ENCODE assay signal across 8 cellular contexts in genomic region chr13:101127741-101128353, GRCh38.
DNase-seq lines count a peak whose midpoint lies in the region; ATAC-seq, FAIRE-seq and TF ChIP-seq lines count a peak whose summit lies in the region.

No MANE protein-coding gene starts in this region.

- H3K4me2 ChIP-seq in mesendoderm (ENCODE audit: low read length): no peak overlapping the region

- H3K27ac ChIP-seq in dorsolateral prefrontal cortex (no peak overlapping the region), mesendoderm (ENCODE audit: low read depth, low read length) (no peak overlapping the region)

- H3K56ac ChIP-seq in mesendoderm (ENCODE audit: low read length): no peak overlapping the region

- H3K79me2 ChIP-seq in mesendoderm (ENCODE audit: control insufficient read depth, insufficient read depth, low read length): no peaks in the 10 kb centered on the region

- intact Hi-C loops in activated CD4-positive, alpha-beta T cell treated with anti-CD3 and anti-CD28 coated beads, Interleukin-2, amount 10 ng/mL, durations not matched to agents 24 days and 14 days (cut with micrococcal nuclease): loop anchor here (1.0 kb wide), 2 partner anchors 555 to 1472 kb away; no protein-coding TSS in a partner anchor
- intact Hi-C loops in dorsolateral prefrontal cortex (cut with DNase I): loop anchor here in 1 of 2 donors (10.0 kb wide), 1 partner anchor 1473 kb away; no protein-coding TSS in a partner anchor

- no peak overlapping the region for H2BK120ac ChIP-seq in mesendoderm (ENCODE audit: low read depth, low read length)

- H3K4me3 ChIP-seq in dorsolateral prefrontal cortex: no peak overlapping the region
- no peak overlapping the region for H3K4me3 ChIP-seq in mesendoderm (ENCODE audit: low read length)

- H3K4me1 Mint-ChIP-seq in activated CD4-positive, alpha-beta T cell treated with anti-CD3 and anti-CD28 coated beads, Interleukin-2, amount 10 ng/mL, durations not matched to agents 24 days and 14 days: peaks cover 2% of the 10 kb centered on the region

- no peak overlapping the region for H3K18ac ChIP-seq in mesendoderm (ENCODE audit: low read length)

- H3K27me3 Mint-ChIP-seq in activated CD4-positive, alpha-beta T cell treated with anti-CD3 and anti-CD28 coated beads, Interleukin-2, amount 10 ng/mL, durations not matched to agents 24 days and 14 days: peaks cover 15% of the 10 kb centered on the region

- FAIRE-seq in RCC 7860 (lab: Jason Lieb, UNC): no peak

- no CpG with 5 or more reads among the region's 5 CpGs for WGBS in mesendoderm (ENCODE audit: extremely low coverage, insufficient coverage, low lambda C conversion rate)

- no peak overlapping the region for H2BK5ac ChIP-seq in mesendoderm (ENCODE audit: low read length)

- ATAC-seq in GM21526 (IDR thresholded peaks at IDR 0.05; ENCODE audit: low FRiP score, unreplicated experiment): peak; percentile 87

- no peaks in the 10 kb centered on the region for H3K9me3 Mint-ChIP-seq in activated CD4-positive, alpha-beta T cell treated with anti-CD3 and anti-CD28 coated beads, Interleukin-2, amount 10 ng/mL, durations not matched to agents 24 days and 14 days

- H3K9ac ChIP-seq in mesendoderm (ENCODE audit: low read length): no peak overlapping the region

- no peak overlapping the region for H4K8ac ChIP-seq in mesendoderm (ENCODE audit: low read depth, low read length)

- no peak overlapping the region for H3K4me3 Mint-ChIP-seq in activated CD4-positive, alpha-beta T cell treated with anti-CD3 and anti-CD28 coated beads, Interleukin-2, amount 10 ng/mL, durations not matched to agents 24 days and 14 days

- no peaks in the 10 kb centered on the region for H3K36me3 ChIP-seq in mesendoderm (ENCODE audit: control insufficient read depth, insufficient read depth, low read length)

- no peaks in the 10 kb centered on the region for H3K36me3 Mint-ChIP-seq in activated CD4-positive, alpha-beta T cell treated with anti-CD3 and anti-CD28 coated beads, Interleukin-2, amount 10 ng/mL, durations not matched to agents 24 days and 14 days (ENCODE audit: low read depth)

- no peak overlapping the region for H3K27ac Mint-ChIP-seq in activated CD4-positive, alpha-beta T cell treated with anti-CD3 and anti-CD28 coated beads, Interleukin-2, amount 10 ng/mL, durations not matched to agents 24 days and 14 days

- no peaks in the 10 kb centered on the region for H3K79me1 ChIP-seq in mesendoderm (ENCODE audit: low read length)

- H2AK5ac ChIP-seq in mesendoderm (ENCODE audit: low read length): no peak overlapping the region

- DNase-seq in activated CD4-positive, alpha-beta T cell treated with anti-CD3 and anti-CD28 coated beads, Interleukin-2, amount 10 ng/mL, durations not matched to agents 24 days and 14 days: peak; percentile 71
- no peak for DNase-seq in activated CD4-positive, alpha-beta T cell treated with anti-CD3 and anti-CD28 coated beads for 1 hour
- DNase-seq in HuH-7 (ENCODE audit: low spot score) (peak; percentile 9), RCC 7860 (ENCODE audit: low spot score) (peak; percentile 17), dorsolateral prefrontal cortex (peak in 2 of 10 donors; percentile 23 to 34), mesendoderm (peak; percentile 50), ureter (ENCODE audit: low spot score) (no peak)

- H3K23ac ChIP-seq in mesendoderm (ENCODE audit: low read length): no peak overlapping the region

- no peak overlapping the region for H2BK15ac ChIP-seq in mesendoderm (replicated peaks; ENCODE audit: low read depth)

- H3K27me3 ChIP-seq in dorsolateral prefrontal cortex (no peaks in the 10 kb centered on the region), mesendoderm (ENCODE audit: insufficient read depth, low read length, poor library complexity) (no peaks in the 10 kb centered on the region)

- peak; percentile 51 to 89 (median 75) for TF ChIP-seq CTCF in dorsolateral prefrontal cortex (IDR thresholded peaks at IDR 0.05 in 54 of 56, conservative IDR thresholded peaks at IDR 0.05 in 2 of 56; ENCODE audit: low read depth in 1 of 56, partially characterized antibody in 56 of 56)

- H4K5ac ChIP-seq in mesendoderm (ENCODE audit: low read length): no peak overlapping the region

- H3K4ac ChIP-seq in mesendoderm (ENCODE audit: low read depth, low read length): no peak overlapping the region

- H3K4me1 ChIP-seq in mesendoderm (ENCODE audit: control insufficient read depth, low read depth, low read length): no peaks in the 10 kb centered on the region

Comparison
In these comparisons a context has a peak if more than half of its experiments do, and no peak if none do; other contexts are left out.
1. DNase-seq: peak in activated CD4-positive, alpha-beta T cell treated with anti-CD3 and anti-CD28 coated beads, Interleukin-2, amount 10 ng/mL, durations not matched to agents 24 days and 14 days (single experiment), HuH-7 (single experiment), RCC 7860 (single experiment) and mesendoderm (single experiment); none in activated CD4-positive, alpha-beta T cell treated with anti-CD3 and anti-CD28 coated beads for 1 hour (single experiment) and ureter (single experiment).